1 cellular context compared by ENCODE assay signal in the genomic region with DNA sequence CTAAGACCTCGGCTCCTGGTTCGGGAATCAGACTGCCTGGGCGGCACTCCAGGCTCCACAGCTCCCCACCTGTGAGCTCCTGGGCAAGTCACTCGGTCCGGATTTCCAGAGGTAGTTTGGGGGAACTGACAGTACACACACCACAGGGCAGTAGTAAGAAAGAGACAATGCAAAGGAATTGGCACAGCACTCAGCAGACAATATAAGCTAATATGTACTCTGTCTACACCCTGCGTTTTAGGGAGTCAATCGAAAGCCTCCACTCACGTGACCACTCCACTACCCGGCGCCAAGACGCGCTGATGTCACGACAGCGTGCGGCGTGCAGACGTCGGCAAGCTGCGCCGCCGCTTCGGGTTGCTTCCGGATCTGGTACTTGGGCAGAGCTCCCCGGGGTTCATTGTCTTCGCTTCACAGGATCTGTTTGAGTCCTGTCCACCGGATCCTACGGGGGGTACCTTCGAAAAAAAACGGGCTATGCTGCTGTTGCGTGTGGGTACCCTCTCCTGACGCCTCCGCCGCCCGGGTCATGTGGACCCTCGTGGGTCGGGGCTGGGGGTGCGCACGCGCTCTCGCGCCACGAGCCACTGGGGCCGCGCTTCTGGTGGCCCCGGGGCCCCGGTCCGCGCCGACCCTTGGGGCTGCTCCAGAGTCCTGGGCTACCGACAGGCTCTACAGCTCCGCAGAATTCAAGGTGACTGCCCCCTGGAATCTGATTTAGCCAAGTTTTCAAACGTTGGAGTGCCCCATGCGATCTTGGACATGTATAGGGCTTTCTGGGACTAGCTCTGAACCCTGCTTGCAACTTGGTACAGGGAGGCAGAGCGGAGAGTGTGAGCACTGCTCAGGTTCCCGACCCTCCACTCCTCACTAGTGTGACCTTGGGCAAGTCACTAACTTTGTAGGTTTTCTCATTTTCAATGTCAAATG.
A peak's percentile ranks its signal among the peaks of the same experiment; 100 is the strongest.
TF ChIP-seq lines count a peak whose summit lies in the region.

A gene with protein sequence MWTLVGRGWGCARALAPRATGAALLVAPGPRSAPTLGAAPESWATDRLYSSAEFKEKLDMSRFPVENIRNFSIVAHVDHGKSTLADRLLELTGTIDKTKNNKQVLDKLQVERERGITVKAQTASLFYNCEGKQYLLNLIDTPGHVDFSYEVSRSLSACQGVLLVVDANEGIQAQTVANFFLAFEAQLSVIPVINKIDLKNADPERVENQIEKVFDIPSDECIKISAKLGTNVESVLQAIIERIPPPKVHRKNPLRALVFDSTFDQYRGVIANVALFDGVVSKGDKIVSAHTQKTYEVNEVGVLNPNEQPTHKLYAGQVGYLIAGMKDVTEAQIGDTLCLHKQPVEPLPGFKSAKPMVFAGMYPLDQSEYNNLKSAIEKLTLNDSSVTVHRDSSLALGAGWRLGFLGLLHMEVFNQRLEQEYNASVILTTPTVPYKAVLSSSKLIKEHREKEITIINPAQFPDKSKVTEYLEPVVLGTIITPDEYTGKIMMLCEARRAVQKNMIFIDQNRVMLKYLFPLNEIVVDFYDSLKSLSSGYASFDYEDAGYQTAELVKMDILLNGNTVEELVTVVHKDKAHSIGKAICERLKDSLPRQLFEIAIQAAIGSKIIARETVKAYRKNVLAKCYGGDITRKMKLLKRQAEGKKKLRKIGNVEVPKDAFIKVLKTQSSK (plus strand): TSS at position 327 of the 930 bp plus-strand sequence. CDS start 203 bp downstream, at position 530.

TF ChIP-seq in GM12878, 131 proteins besides CTCF, POLR2A, EP300 and RAD21 (continued from another document and continues in another):
- TF ChIP-seq, protein P1, sequence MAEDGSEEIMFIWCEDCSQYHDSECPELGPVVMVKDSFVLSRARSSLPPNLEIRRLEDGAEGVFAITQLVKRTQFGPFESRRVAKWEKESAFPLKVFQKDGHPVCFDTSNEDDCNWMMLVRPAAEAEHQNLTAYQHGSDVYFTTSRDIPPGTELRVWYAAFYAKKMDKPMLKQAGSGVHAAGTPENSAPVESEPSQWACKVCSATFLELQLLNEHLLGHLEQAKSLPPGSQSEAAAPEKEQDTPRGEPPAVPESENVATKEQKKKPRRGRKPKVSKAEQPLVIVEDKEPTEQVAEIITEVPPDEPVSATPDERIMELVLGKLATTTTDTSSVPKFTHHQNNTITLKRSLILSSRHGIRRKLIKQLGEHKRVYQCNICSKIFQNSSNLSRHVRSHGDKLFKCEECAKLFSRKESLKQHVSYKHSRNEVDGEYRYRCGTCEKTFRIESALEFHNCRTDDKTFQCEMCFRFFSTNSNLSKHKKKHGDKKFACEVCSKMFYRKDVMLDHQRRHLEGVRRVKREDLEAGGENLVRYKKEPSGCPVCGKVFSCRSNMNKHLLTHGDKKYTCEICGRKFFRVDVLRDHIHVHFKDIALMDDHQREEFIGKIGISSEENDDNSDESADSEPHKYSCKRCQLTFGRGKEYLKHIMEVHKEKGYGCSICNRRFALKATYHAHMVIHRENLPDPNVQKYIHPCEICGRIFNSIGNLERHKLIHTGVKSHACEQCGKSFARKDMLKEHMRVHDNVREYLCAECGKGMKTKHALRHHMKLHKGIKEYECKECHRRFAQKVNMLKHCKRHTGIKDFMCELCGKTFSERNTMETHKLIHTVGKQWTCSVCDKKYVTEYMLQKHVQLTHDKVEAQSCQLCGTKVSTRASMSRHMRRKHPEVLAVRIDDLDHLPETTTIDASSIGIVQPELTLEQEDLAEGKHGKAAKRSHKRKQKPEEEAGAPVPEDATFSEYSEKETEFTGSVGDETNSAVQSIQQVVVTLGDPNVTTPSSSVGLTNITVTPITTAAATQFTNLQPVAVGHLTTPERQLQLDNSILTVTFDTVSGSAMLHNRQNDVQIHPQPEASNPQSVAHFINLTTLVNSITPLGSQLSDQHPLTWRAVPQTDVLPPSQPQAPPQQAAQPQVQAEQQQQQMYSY (CRISPR knock-in tag; IDR thresholded peaks at IDR 0.05): no peak
- TF ChIP-seq RFX5 (IDR thresholded peaks at IDR 0.05; ENCODE audit: low read depth, low read length) (no peak), CBX5 (IDR thresholded peaks at IDR 0.05; ENCODE audit: low read depth) (no peak; the same call in 1 of the 2 replicates), ZNF24 (IDR thresholded peaks at IDR 0.05) (0 out of 2 replicates have a peak, but pooled peaks have one; percentile 19), SIN3A (IDR thresholded peaks at IDR 0.05; ENCODE audit: low read depth, low read length) (peak; percentile 76; the same call in 1 of the 2 replicates), BMI1 (IDR thresholded peaks at IDR 0.05; ENCODE audit: borderline replicate concordance) (no peak), RELA (IDR thresholded peaks at IDR 0.05; ENCODE audit: borderline replicate concordance, partially characterized antibody) (peak; percentile 73), ATF7 (IDR thresholded peaks at IDR 0.05; ENCODE audit: low read depth) (peak; percentile 78), SUPT20H (IDR thresholded peaks at IDR 0.05; ENCODE audit: borderline replicate concordance, control insufficient read depth, low read depth, low read length) (no peak), ZNF622 (IDR thresholded peaks at IDR 0.05) (no peak), MTA3 (IDR thresholded peaks at IDR 0.05; ENCODE audit: borderline replicate concordance, low read length) (no peak; the same call in 1 of the 2 replicates), POLR2AphosphoS5 (IDR thresholded peaks at IDR 0.05; ENCODE audit: low read length) (peak; percentile 97), RBBP5 (conservative IDR thresholded peaks at IDR 0.05) (0 out of 2 replicates have a peak, but pooled peaks have one; percentile 75), SP1 (IDR thresholded peaks at IDR 0.05; ENCODE audit: low read depth, low read length) (peak; percentile 7), FOS (IDR thresholded peaks at IDR 0.05; ENCODE audit: borderline replicate concordance, extremely low read depth, insufficient read length) (no peak), NR2C1 (IDR thresholded peaks at IDR 0.05) (peak; percentile 63), CHD2 (IDR thresholded peaks at IDR 0.05; ENCODE audit: borderline replicate concordance, low read depth, low read length) (no peak), HDGF (IDR thresholded peaks at IDR 0.05) (no peak), PAX5 (IDR thresholded peaks at IDR 0.05; ENCODE audit: borderline replicate concordance, low read depth, low read length) (no peak), DPF2 (IDR thresholded peaks at IDR 0.05) (peak; percentile 68), HDAC6 (IDR thresholded peaks at IDR 0.05; ENCODE audit: unreplicated experiment) (peak; percentile 31)
- TF ChIP-seq, protein P2, sequence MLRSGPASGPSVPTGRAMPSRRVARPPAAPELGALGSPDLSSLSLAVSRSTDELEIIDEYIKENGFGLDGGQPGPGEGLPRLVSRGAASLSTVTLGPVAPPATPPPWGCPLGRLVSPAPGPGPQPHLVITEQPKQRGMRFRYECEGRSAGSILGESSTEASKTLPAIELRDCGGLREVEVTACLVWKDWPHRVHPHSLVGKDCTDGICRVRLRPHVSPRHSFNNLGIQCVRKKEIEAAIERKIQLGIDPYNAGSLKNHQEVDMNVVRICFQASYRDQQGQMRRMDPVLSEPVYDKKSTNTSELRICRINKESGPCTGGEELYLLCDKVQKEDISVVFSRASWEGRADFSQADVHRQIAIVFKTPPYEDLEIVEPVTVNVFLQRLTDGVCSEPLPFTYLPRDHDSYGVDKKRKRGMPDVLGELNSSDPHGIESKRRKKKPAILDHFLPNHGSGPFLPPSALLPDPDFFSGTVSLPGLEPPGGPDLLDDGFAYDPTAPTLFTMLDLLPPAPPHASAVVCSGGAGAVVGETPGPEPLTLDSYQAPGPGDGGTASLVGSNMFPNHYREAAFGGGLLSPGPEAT (IDR thresholded peaks at IDR 0.05; ENCODE audit: low read depth): peak; percentile 75; the same call in 1 of the 2 replicates
- TF ChIP-seq, protein P3, sequence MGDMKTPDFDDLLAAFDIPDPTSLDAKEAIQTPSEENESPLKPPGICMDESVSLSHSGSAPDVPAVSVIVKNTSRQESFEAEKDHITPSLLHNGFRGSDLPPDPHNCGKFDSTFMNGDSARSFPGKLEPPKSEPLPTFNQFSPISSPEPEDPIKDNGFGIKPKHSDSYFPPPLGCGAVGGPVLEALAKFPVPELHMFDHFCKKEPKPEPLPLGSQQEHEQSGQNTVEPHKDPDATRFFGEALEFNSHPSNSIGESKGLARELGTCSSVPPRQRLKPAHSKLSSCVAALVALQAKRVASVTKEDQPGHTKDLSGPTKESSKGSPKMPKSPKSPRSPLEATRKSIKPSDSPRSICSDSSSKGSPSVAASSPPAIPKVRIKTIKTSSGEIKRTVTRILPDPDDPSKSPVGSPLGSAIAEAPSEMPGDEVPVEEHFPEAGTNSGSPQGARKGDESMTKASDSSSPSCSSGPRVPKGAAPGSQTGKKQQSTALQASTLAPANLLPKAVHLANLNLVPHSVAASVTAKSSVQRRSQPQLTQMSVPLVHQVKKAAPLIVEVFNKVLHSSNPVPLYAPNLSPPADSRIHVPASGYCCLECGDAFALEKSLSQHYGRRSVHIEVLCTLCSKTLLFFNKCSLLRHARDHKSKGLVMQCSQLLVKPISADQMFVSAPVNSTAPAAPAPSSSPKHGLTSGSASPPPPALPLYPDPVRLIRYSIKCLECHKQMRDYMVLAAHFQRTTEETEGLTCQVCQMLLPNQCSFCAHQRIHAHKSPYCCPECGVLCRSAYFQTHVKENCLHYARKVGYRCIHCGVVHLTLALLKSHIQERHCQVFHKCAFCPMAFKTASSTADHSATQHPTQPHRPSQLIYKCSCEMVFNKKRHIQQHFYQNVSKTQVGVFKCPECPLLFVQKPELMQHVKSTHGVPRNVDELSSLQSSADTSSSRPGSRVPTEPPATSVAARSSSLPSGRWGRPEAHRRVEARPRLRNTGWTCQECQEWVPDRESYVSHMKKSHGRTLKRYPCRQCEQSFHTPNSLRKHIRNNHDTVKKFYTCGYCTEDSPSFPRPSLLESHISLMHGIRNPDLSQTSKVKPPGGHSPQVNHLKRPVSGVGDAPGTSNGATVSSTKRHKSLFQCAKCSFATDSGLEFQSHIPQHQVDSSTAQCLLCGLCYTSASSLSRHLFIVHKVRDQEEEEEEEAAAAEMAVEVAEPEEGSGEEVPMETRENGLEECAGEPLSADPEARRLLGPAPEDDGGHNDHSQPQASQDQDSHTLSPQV (IDR thresholded peaks at IDR 0.05): no peak
- TF ChIP-seq, protein P4, sequence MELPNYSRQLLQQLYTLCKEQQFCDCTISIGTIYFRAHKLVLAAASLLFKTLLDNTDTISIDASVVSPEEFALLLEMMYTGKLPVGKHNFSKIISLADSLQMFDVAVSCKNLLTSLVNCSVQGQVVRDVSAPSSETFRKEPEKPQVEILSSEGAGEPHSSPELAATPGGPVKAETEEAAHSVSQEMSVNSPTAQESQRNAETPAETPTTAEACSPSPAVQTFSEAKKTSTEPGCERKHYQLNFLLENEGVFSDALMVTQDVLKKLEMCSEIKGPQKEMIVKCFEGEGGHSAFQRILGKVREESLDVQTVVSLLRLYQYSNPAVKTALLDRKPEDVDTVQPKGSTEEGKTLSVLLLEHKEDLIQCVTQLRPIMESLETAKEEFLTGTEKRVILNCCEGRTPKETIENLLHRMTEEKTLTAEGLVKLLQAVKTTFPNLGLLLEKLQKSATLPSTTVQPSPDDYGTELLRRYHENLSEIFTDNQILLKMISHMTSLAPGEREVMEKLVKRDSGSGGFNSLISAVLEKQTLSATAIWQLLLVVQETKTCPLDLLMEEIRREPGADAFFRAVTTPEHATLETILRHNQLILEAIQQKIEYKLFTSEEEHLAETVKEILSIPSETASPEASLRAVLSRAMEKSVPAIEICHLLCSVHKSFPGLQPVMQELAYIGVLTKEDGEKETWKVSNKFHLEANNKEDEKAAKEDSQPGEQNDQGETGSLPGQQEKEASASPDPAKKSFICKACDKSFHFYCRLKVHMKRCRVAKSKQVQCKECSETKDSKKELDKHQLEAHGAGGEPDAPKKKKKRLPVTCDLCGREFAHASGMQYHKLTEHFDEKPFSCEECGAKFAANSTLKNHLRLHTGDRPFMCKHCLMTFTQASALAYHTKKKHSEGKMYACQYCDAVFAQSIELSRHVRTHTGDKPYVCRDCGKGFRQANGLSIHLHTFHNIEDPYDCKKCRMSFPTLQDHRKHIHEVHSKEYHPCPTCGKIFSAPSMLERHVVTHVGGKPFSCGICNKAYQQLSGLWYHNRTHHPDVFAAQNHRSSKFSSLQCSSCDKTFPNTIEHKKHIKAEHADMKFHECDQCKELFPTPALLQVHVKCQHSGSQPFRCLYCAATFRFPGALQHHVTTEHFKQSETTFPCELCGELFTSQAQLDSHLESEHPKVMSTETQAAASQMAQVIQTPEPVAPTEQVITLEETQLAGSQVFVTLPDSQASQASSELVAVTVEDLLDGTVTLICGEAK (IDR thresholded peaks at IDR 0.05; ENCODE audit: borderline replicate concordance): peak; percentile 34; the same call in 1 of the 2 replicates
- TF ChIP-seq, protein P5, sequence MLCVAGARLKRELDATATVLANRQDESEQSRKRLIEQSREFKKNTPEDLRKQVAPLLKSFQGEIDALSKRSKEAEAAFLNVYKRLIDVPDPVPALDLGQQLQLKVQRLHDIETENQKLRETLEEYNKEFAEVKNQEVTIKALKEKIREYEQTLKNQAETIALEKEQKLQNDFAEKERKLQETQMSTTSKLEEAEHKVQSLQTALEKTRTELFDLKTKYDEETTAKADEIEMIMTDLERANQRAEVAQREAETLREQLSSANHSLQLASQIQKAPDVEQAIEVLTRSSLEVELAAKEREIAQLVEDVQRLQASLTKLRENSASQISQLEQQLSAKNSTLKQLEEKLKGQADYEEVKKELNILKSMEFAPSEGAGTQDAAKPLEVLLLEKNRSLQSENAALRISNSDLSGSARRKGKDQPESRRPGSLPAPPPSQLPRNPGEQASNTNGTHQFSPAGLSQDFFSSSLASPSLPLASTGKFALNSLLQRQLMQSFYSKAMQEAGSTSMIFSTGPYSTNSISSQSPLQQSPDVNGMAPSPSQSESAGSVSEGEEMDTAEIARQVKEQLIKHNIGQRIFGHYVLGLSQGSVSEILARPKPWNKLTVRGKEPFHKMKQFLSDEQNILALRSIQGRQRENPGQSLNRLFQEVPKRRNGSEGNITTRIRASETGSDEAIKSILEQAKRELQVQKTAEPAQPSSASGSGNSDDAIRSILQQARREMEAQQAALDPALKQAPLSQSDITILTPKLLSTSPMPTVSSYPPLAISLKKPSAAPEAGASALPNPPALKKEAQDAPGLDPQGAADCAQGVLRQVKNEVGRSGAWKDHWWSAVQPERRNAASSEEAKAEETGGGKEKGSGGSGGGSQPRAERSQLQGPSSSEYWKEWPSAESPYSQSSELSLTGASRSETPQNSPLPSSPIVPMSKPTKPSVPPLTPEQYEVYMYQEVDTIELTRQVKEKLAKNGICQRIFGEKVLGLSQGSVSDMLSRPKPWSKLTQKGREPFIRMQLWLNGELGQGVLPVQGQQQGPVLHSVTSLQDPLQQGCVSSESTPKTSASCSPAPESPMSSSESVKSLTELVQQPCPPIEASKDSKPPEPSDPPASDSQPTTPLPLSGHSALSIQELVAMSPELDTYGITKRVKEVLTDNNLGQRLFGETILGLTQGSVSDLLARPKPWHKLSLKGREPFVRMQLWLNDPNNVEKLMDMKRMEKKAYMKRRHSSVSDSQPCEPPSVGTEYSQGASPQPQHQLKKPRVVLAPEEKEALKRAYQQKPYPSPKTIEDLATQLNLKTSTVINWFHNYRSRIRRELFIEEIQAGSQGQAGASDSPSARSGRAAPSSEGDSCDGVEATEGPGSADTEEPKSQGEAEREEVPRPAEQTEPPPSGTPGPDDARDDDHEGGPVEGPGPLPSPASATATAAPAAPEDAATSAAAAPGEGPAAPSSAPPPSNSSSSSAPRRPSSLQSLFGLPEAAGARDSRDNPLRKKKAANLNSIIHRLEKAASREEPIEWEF (IDR thresholded peaks at IDR 0.05; ENCODE audit: insufficient replicate concordance, low read depth, low read length): no peak
- TF ChIP-seq, protein P6, sequence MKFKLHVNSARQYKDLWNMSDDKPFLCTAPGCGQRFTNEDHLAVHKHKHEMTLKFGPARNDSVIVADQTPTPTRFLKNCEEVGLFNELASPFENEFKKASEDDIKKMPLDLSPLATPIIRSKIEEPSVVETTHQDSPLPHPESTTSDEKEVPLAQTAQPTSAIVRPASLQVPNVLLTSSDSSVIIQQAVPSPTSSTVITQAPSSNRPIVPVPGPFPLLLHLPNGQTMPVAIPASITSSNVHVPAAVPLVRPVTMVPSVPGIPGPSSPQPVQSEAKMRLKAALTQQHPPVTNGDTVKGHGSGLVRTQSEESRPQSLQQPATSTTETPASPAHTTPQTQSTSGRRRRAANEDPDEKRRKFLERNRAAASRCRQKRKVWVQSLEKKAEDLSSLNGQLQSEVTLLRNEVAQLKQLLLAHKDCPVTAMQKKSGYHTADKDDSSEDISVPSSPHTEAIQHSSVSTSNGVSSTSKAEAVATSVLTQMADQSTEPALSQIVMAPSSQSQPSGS (IDR thresholded peaks at IDR 0.05; ENCODE audit: low read length): no peak
